ENCODE assay signal across 17 cellular contexts in genomic region chr3:4071481-4072184, GRCh38.
DNase-seq lines count a peak whose midpoint lies in the region; ATAC-seq, FAIRE-seq and TF ChIP-seq lines count a peak whose summit lies in the region.
"Had no signal": no experiment of that assay in that cellular context is flagged by ENCODE, and none has a peak within 500 bp of the region (broad histone marks: within the 10 kb centered on the region; RNA-seq: fewer than 3 reads in every experiment).

No MANE protein-coding gene starts in this region.

- H2AK5ac ChIP-seq in mesendoderm (ENCODE audit: low read length), result no peak overlapping the region

- peak overlapping the region; percentile 29 for H3K9ac ChIP-seq in mesendoderm (ENCODE audit: low read length)

- H3K18ac ChIP-seq in mesendoderm (ENCODE audit: low read length), result no peak overlapping the region

- WGBS in mesendoderm (ENCODE audit: extremely low coverage, insufficient coverage, low lambda C conversion rate), result no CpG with 5 or more reads among the region's 5 CpGs

- no peaks in the 10 kb centered on the region for H3K79me1 ChIP-seq in mesendoderm (ENCODE audit: low read length)

- in situ Hi-C loops in Caki2 (cut with HindIII; ENCODE audit: low pct_unique_long_range_greater_than_20kb, low sequenced_read_pairs), result no loop called here

- no peak for FAIRE-seq in bronchial epithelial cell (lab: Jason Lieb, UNC)
- FAIRE-seq in H54 (lab: Jason Lieb, UNC), result no peak
- FAIRE-seq: endometrium had no signal

- no peak overlapping the region for H2BK15ac ChIP-seq in mesendoderm (replicated peaks; ENCODE audit: low read depth)

- no peak overlapping the region for H3K27ac ChIP-seq in mesendoderm (ENCODE audit: low read depth, low read length)
- H3K27ac ChIP-seq: gastrocnemius medialis, left lung, vagina had no signal

- no peak overlapping the region for H3K4me2 ChIP-seq in mesendoderm (ENCODE audit: low read length)

- H4K5ac ChIP-seq in mesendoderm (ENCODE audit: low read length), result no peak overlapping the region

- H4K8ac ChIP-seq in mesendoderm (ENCODE audit: low read depth, low read length), result no peak overlapping the region

- H3K4me3 ChIP-seq in bronchial epithelial cell (ENCODE audit: low read depth, low read length) (no peak overlapping the region), mesendoderm (ENCODE audit: low read length) (no peak overlapping the region)
- H3K4me3 ChIP-seq: gastrocnemius medialis, left lung, vagina had no signal

- H3K36me3 ChIP-seq in bronchial epithelial cell (ENCODE audit: control insufficient read depth, insufficient read depth, low read length) (no peaks in the 10 kb centered on the region), mesendoderm (ENCODE audit: control insufficient read depth, insufficient read depth, low read length) (no peaks in the 10 kb centered on the region)
- H3K36me3 ChIP-seq: gastrocnemius medialis, left lung, vagina had no signal

- peak overlapping the region; percentile 86 for H2BK5ac ChIP-seq in mesendoderm (ENCODE audit: low read length)

- no peak overlapping the region for H2BK120ac ChIP-seq in mesendoderm (ENCODE audit: low read depth, low read length)

- H3K79me2 ChIP-seq in mesendoderm (ENCODE audit: control insufficient read depth, insufficient read depth, low read length), result no peaks in the 10 kb centered on the region

- H3K56ac ChIP-seq in mesendoderm (ENCODE audit: low read length), result peak overlapping the region; percentile 71

- peak; percentile 2 for DNase-seq in Caki2 (ENCODE audit: low read depth)
- DNase-seq in HT1080 (ENCODE audit: low read depth), result peak; percentile 7
- DNase-seq in bronchial epithelial cell (ENCODE audit: low read depth), result peak; percentile 25
- peak; percentile 79 for DNase-seq in mesendoderm
- DNase-seq in kidney glomerular epithelial cell (lab: John Stamatoyannopoulos, UW), result no peak
- DNase-seq in H54 (ENCODE audit: insufficient read length, low spot score), result no peak
- DNase-seq in medulla oblongata (ENCODE audit: extremely low spot score), result no peak
- DNase-seq: caudate nucleus; gastrocnemius medialis; NCI-H1436 treated with DMSO at 0.1 percent for 48 hours; NK-92 treated with Interleukin-12 subunit alpha and Interleukin-12 subunit beta, amount 100 ng/mL, for 24 hours; stimulated activated naive CD8-positive, alpha-beta T cell treated with anti-CD3 and anti-CD28 coated beads, Interleukin-15, Interleukin-2, amounts not matched to agents 100 U/mL and 50 U/mL, for 24 hours had no signal

- H3K27me3 ChIP-seq in bronchial epithelial cell (ENCODE audit: control insufficient read depth, insufficient read depth, low read length) (no peaks in the 10 kb centered on the region), mesendoderm (ENCODE audit: insufficient read depth, low read length, poor library complexity) (no peaks in the 10 kb centered on the region)
- H3K27me3 ChIP-seq: gastrocnemius medialis, left lung, vagina had no signal

- peaks cover 2% of the 10 kb centered on the region for H3K4me1 ChIP-seq in mesendoderm (ENCODE audit: control insufficient read depth, low read depth, low read length)
- H3K4me1 ChIP-seq: gastrocnemius medialis, left lung, vagina had no signal

- no peak overlapping the region for H3K23ac ChIP-seq in mesendoderm (ENCODE audit: low read length)

- ATAC-seq in HG03025 (IDR thresholded peaks at IDR 0.05; ENCODE audit: low FRiP score, unreplicated experiment), result no peak
- ATAC-seq: gastrocnemius medialis; left lung; sciatic nerve; stimulated activated naive CD8-positive, alpha-beta T cell treated with anti-CD3 and anti-CD28 coated beads, Interleukin-15, Interleukin-2, amounts not matched to agents 100 U/mL and 50 U/mL, for 24 hours had no signal

- H3K4ac ChIP-seq in mesendoderm (ENCODE audit: low read depth, low read length), result no peak overlapping the region

- TF ChIP-seq POLR2A in H54 (IDR thresholded peaks at IDR 0.05; ENCODE audit: low read depth, low read length), result no peak

- no peak for TF ChIP-seq CTCF in bronchial epithelial cell (IDR thresholded peaks at IDR 0.05; ENCODE audit: insufficient read depth, low read length, severe bottlenecking)

Comparison
In these comparisons a context has a peak if more than half of its experiments do, and no peak if none do; other contexts are left out.
1. DNase-seq: peak in Caki2 (single experiment), HT1080 (single experiment), bronchial epithelial cell (single experiment) and mesendoderm (single experiment); none in kidney glomerular epithelial cell (single experiment), H54 (single experiment) and medulla oblongata (single experiment).